Comparison of ENCODE assay signal across 34 cellular contexts in genomic region chr20:63154395-63154794, GRCh38.
"Had no signal": no experiment of that assay in that cellular context is flagged by ENCODE, and none has a peak within 500 bp of the region (broad histone marks: within the 10 kb centered on the region; RNA-seq: fewer than 3 reads in every experiment).

No MANE protein-coding gene starts in this region.

- H3K4me3 Mint-ChIP-seq: activated CD4-positive, alpha-beta memory T cell treated with anti-CD3 and anti-CD28 coated beads for 36 hours; activated CD4-positive, alpha-beta T cell treated with anti-CD3 and anti-CD28 coated beads, Interleukin-2, amount 10 ng/mL, durations not matched to agents 24 days and 14 days; activated naive CD4-positive, alpha-beta T cell treated with anti-CD3 and anti-CD28 coated beads for 36 hours; activated naive CD8-positive, alpha-beta T cell treated with anti-CD3 and anti-CD28 coated beads, Interleukin-2, amount 50 U/mL, for 24 hours; activated T-helper 1 cell treated with anti-CD3 and anti-CD28 coated beads, Interleukin-12 subunit alpha, Interleukin-12 subunit beta, Interleukin-2, Interleukin-4 antibody, amounts not matched to agents 30 ng/mL and 10 ng/mL and 1 ng/mL, durations not matched to agents 14 hours and 24 hours and 36 hours; central memory CD8-positive, alpha-beta T cell; natural killer cell treated with Interleukin-12 subunit alpha and Interleukin-12 subunit beta and Interleukin-15 and Interleukin-18, amount 100 ng/mL, for 72 hours; stimulated activated naive CD8-positive, alpha-beta T cell treated with anti-CD3 and anti-CD28 coated beads, Interleukin-15, Interleukin-2, amounts not matched to agents 100 ng/mL and 50 ng/mL, for 24 hours; T-helper 17 cell; type B pancreatic cell had no signal

- H3K4me2 ChIP-seq: smooth muscle cell had no signal

- H3K27me3 Mint-ChIP-seq: activated CD4-positive, alpha-beta T cell treated with anti-CD3 and anti-CD28 coated beads, Interleukin-2, amount 10 ng/mL, durations not matched to agents 24 days and 14 days had no signal

- DNase-seq: activated CD4-positive, alpha-beta memory T cell treated with anti-CD3 and anti-CD28 coated beads for 36 hours; activated CD4-positive, alpha-beta T cell treated with anti-CD3 and anti-CD28 coated beads, Interleukin-2, amount 10 ng/mL, durations not matched to agents 24 days and 14 days; activated CD4-positive, CD25-positive, alpha-beta regulatory T cell treated with anti-CD3 and anti-CD28 coated beads, Interleukin-2, amount 50 U/mL, for 72 hours; activated CD8-positive, alpha-beta memory T cell treated with anti-CD3 and anti-CD28 coated beads, Interleukin-2, amount 50 U/mL, for 4 hours; activated effector memory CD4-positive, alpha-beta T cell treated with anti-CD3 and anti-CD28 coated beads, Interleukin-2, amount 50 U/mL, for 16 hours; activated naive CD4-positive, alpha-beta T cell treated with anti-CD3 and anti-CD28 coated beads for 36 hours; activated naive CD8-positive, alpha-beta T cell treated with anti-CD3 and anti-CD28 coated beads, Interleukin-2, amount 50 U/mL, for 24 hours; activated T-cell treated with anti-CD3 and anti-CD28 coated beads, Interleukin-2, amount 50 U/mL, for 1 hour; amygdala; dermis blood vessel endothelial cell; effector CD4-positive, alpha-beta T cell; foreskin keratinocyte; left lung; mesendoderm; stimulated activated CD4-positive, alpha-beta T cell treated with anti-CD3 and anti-CD28 coated beads, Interleukin-2, amount 100 ng/mL, for 48 hours; substantia nigra; T-helper 17 cell; T1000; uterus; WERI-Rb-1 had no signal

- H3K4me1 Mint-ChIP-seq: activated CD4-positive, alpha-beta T cell treated with anti-CD3 and anti-CD28 coated beads, Interleukin-2, amount 10 ng/mL, durations not matched to agents 24 days and 14 days; activated naive CD8-positive, alpha-beta T cell treated with anti-CD3 and anti-CD28 coated beads, Interleukin-2, amount 50 U/mL, for 24 hours; central memory CD8-positive, alpha-beta T cell; T-helper 17 cell had no signal

- H3K27ac ChIP-seq: breast epithelium, esophagus muscularis mucosa, foreskin keratinocyte, heart right ventricle, left lung, neutrophil, pancreas, psoas muscle, uterus, WERI-Rb-1 had no signal

- H3K4me3 ChIP-seq: breast epithelium, esophagus muscularis mucosa, heart right ventricle, left lung, lung, mucosa of descending colon, pancreas, psoas muscle, smooth muscle cell, uterus had no signal

- H3K36me3 Mint-ChIP-seq: activated CD4-positive, alpha-beta memory T cell treated with anti-CD3 and anti-CD28 coated beads for 36 hours; natural killer cell treated with Interleukin-12 subunit alpha and Interleukin-12 subunit beta and Interleukin-15 and Interleukin-18, amount 100 ng/mL, for 72 hours; type B pancreatic cell had no signal

- H3K9me3 ChIP-seq: breast epithelium, esophagus muscularis mucosa, heart right ventricle, left lung, mucosa of descending colon, neutrophil, pancreas, psoas muscle, uterus had no signal

- H3K36me3 ChIP-seq: breast epithelium, esophagus muscularis mucosa, heart right ventricle, left lung, neutrophil, pancreas, uterus, WERI-Rb-1 had no signal

- H3K27ac Mint-ChIP-seq: activated CD4-positive, alpha-beta memory T cell treated with anti-CD3 and anti-CD28 coated beads for 36 hours; activated CD4-positive, alpha-beta T cell treated with anti-CD3 and anti-CD28 coated beads, Interleukin-2, amount 10 ng/mL, durations not matched to agents 24 days and 14 days; activated naive CD4-positive, alpha-beta T cell treated with anti-CD3 and anti-CD28 coated beads for 36 hours; activated naive CD8-positive, alpha-beta T cell treated with anti-CD3 and anti-CD28 coated beads, Interleukin-2, amount 50 U/mL, for 24 hours; activated T-helper 1 cell treated with anti-CD3 and anti-CD28 coated beads, Interleukin-12 subunit alpha, Interleukin-12 subunit beta, Interleukin-2, Interleukin-4 antibody, amounts not matched to agents 30 ng/mL and 10 ng/mL and 1 ng/mL, durations not matched to agents 14 hours and 24 hours and 36 hours; natural killer cell treated with Interleukin-12 subunit alpha and Interleukin-12 subunit beta and Interleukin-15 and Interleukin-18, amount 100 ng/mL, for 72 hours; stimulated activated naive CD8-positive, alpha-beta T cell treated with anti-CD3 and anti-CD28 coated beads, Interleukin-15, Interleukin-2, amounts not matched to agents 100 ng/mL and 50 ng/mL, for 24 hours; T-helper 17 cell; type B pancreatic cell had no signal

- H3K4me1 ChIP-seq: breast epithelium, foreskin keratinocyte, left lung, pancreas, uterus had no signal

- ATAC-seq: activated naive CD8-positive, alpha-beta T cell treated with anti-CD3 and anti-CD28 coated beads, Interleukin-2, amount 50 U/mL, for 24 hours; foreskin keratinocyte; heart right ventricle; left lung; mucosa of descending colon; natural killer cell treated with Interleukin-12 subunit alpha and Interleukin-12 subunit beta and Interleukin-15 and Interleukin-18, amount 100 ng/mL, for 72 hours; pancreas; psoas muscle; T-helper 17 cell had no signal

- H3K9me3 Mint-ChIP-seq: activated CD4-positive, alpha-beta memory T cell treated with anti-CD3 and anti-CD28 coated beads for 36 hours; activated CD4-positive, alpha-beta T cell treated with anti-CD3 and anti-CD28 coated beads, Interleukin-2, amount 10 ng/mL, durations not matched to agents 24 days and 14 days; activated naive CD4-positive, alpha-beta T cell treated with anti-CD3 and anti-CD28 coated beads for 36 hours; activated naive CD8-positive, alpha-beta T cell treated with anti-CD3 and anti-CD28 coated beads, Interleukin-2, amount 50 U/mL, for 24 hours; activated T-helper 1 cell treated with anti-CD3 and anti-CD28 coated beads, Interleukin-12 subunit alpha, Interleukin-12 subunit beta, Interleukin-2, Interleukin-4 antibody, amounts not matched to agents 30 ng/mL and 10 ng/mL and 1 ng/mL, durations not matched to agents 14 hours and 24 hours and 36 hours; central memory CD8-positive, alpha-beta T cell; natural killer cell treated with Interleukin-12 subunit alpha and Interleukin-12 subunit beta and Interleukin-15 and Interleukin-18, amount 100 ng/mL, for 72 hours; stimulated activated naive CD8-positive, alpha-beta T cell treated with anti-CD3 and anti-CD28 coated beads, Interleukin-15, Interleukin-2, amounts not matched to agents 100 ng/mL and 50 ng/mL, for 24 hours; type B pancreatic cell had no signal
